In genomic region chr12:67456281-67456918, GRCh38 we compare ENCODE assay signal across 10 cellular contexts.
DNase-seq lines count a peak whose midpoint lies in the region; ATAC-seq and TF ChIP-seq lines count a peak whose summit lies in the region.
"Had no signal": no experiment of that assay in that cellular context is flagged by ENCODE, and none has a peak within 500 bp of the region (broad histone marks: within the 10 kb centered on the region; RNA-seq: fewer than 3 reads in every experiment).

No MANE protein-coding gene starts in this region.

- H3K4me3 Mint-ChIP-seq in CD8-positive, alpha-beta memory T cell, result no peak overlapping the region
- H3K4me3 Mint-ChIP-seq: activated CD4-positive, alpha-beta T cell treated with anti-CD3 and anti-CD28 coated beads, Interleukin-2, amount 10 ng/mL, durations not matched to agents 24 days and 14 days had no signal

- H3K27me3 Mint-ChIP-seq in CD8-positive, alpha-beta memory T cell, result peaks cover 0 to 4% of the 10 kb centered on the region in 2 donors

- WGBS in lung, 2 donors, result 10 to 16% methylated on average over 4 of the region's 4 CpGs

- CTCF ChIA-PET in CD8-positive, alpha-beta memory T cell (lab: Charles Lee), result no interaction called here

- H3K4me1 Mint-ChIP-seq in CD8-positive, alpha-beta memory T cell, result peaks cover 14 to 18% (median 18%) of the 10 kb centered on the region in 3 donors

- H3K9me3 ChIP-seq in lung (ENCODE audit: control insufficient read depth in 2 of 2, insufficient read depth in 1 of 2, low read length in 1 of 2), result no peaks in the 10 kb centered on the region
- no peaks in the 10 kb centered on the region for H3K9me3 ChIP-seq in CD8-positive, alpha-beta memory T cell (ENCODE audit: low read length)
- H3K9me3 ChIP-seq: thoracic aorta had no signal

- no peak for TF ChIP-seq CTCF in AG10803 (conservative IDR thresholded peaks at IDR 0.05; ENCODE audit: low read length)
- no peak for TF ChIP-seq CTCF in lung (IDR thresholded peaks at IDR 0.05; ENCODE audit: control extremely low read depth, extremely low read depth)

- DNase-seq in AG10803 (ENCODE audit: low read depth) (peak; percentile 93), Kasumi-1 (lab: John Stamatoyannopoulos, UW) (peak; percentile 49 to 70), amniotic epithelial cell (ENCODE audit: low read depth) (peak; percentile 75), lung (ENCODE audit: low spot score) (no peak)
- DNase-seq in stimulated activated CD4-positive, alpha-beta T cell treated with anti-CD3 and anti-CD28 coated beads, Interleukin-2, amount 100 ng/mL, for 24 hours, result no peak
- no peak for DNase-seq in CD8-positive, alpha-beta memory T cell
- DNase-seq: activated CD4-positive, alpha-beta T cell treated with anti-CD3 and anti-CD28 coated beads, Interleukin-2, amount 10 ng/mL, durations not matched to agents 24 days and 14 days had no signal

- H3K4me1 ChIP-seq in lung (ENCODE audit: control insufficient read depth in 2 of 2, insufficient read depth in 2 of 2, low read length in 2 of 2), result peaks cover 0 to 10% of the 10 kb centered on the region in 2 donors
- peaks cover 14% of the 10 kb centered on the region for H3K4me1 ChIP-seq in CD8-positive, alpha-beta memory T cell (ENCODE audit: insufficient read depth, low read length)

- H3K27me3 ChIP-seq in lung (ENCODE audit: control insufficient read depth, insufficient read depth), result no peaks in the 10 kb centered on the region
- H3K27me3 ChIP-seq in CD8-positive, alpha-beta memory T cell (ENCODE audit: insufficient read depth, low read length, poor library complexity, severe bottlenecking), result no peaks in the 10 kb centered on the region

- H3K27ac ChIP-seq in lung (ENCODE audit: low read depth in 1 of 2, low read length in 1 of 2), result no peak overlapping the region
- no peak overlapping the region for H3K27ac ChIP-seq in CD8-positive, alpha-beta memory T cell (ENCODE audit: low read depth, low read length)
- H3K27ac ChIP-seq: thoracic aorta had no signal

- H3K9me3 Mint-ChIP-seq in CD8-positive, alpha-beta memory T cell, result no peaks in the 10 kb centered on the region

- peak overlapping the region in 1 of 8 donors; percentile 21 for H3K27ac Mint-ChIP-seq in CD8-positive, alpha-beta memory T cell
- H3K27ac Mint-ChIP-seq: activated CD4-positive, alpha-beta T cell treated with anti-CD3 and anti-CD28 coated beads, Interleukin-2, amount 10 ng/mL, durations not matched to agents 24 days and 14 days had no signal

- H3K36me3 Mint-ChIP-seq in CD8-positive, alpha-beta memory T cell, result peaks cover 0 to 5% (median 1%) of the 10 kb centered on the region in 3 donors

- POLR2A ChIA-PET in CD8-positive, alpha-beta memory T cell (lab: Charles Lee), result no interaction called here

- peak; percentile 19 for ATAC-seq in lung (ENCODE audit: insufficient read depth, low FRiP score)
- no peak for ATAC-seq in HG03442 (IDR thresholded peaks at IDR 0.05; ENCODE audit: unreplicated experiment)
- ATAC-seq in HG02852 (IDR thresholded peaks at IDR 0.05; ENCODE audit: unreplicated experiment), result no peak

- no peak overlapping the region for H3K4me3 ChIP-seq in AG10803 (ENCODE audit: low read length)
- no peak overlapping the region for H3K4me3 ChIP-seq in lung
- no peak overlapping the region for H3K4me3 ChIP-seq in CD8-positive, alpha-beta memory T cell (ENCODE audit: low read length)
- H3K4me3 ChIP-seq: thoracic aorta had no signal

- no peaks in the 10 kb centered on the region for H3K36me3 ChIP-seq in lung (ENCODE audit: control insufficient read depth in 2 of 2, insufficient read depth in 2 of 2, low read length in 2 of 2)
- H3K36me3 ChIP-seq in CD8-positive, alpha-beta memory T cell (ENCODE audit: insufficient read depth, low read length), result no peaks in the 10 kb centered on the region
- H3K36me3 ChIP-seq: thoracic aorta had no signal

Comparison
In these comparisons a context has a peak if more than half of its experiments do, and no peak if none do; other contexts are left out.
1. DNase-seq: peak in AG10803 (single experiment), Kasumi-1 (2 of 2) and amniotic epithelial cell (single experiment); none in lung (single experiment), stimulated activated CD4-positive, alpha-beta T cell treated with anti-CD3 and anti-CD28 coated beads, Interleukin-2, amount 100 ng/mL, for 24 hours (0 of 2) and CD8-positive, alpha-beta memory T cell (0 of 5).